In the genomic region with DNA sequence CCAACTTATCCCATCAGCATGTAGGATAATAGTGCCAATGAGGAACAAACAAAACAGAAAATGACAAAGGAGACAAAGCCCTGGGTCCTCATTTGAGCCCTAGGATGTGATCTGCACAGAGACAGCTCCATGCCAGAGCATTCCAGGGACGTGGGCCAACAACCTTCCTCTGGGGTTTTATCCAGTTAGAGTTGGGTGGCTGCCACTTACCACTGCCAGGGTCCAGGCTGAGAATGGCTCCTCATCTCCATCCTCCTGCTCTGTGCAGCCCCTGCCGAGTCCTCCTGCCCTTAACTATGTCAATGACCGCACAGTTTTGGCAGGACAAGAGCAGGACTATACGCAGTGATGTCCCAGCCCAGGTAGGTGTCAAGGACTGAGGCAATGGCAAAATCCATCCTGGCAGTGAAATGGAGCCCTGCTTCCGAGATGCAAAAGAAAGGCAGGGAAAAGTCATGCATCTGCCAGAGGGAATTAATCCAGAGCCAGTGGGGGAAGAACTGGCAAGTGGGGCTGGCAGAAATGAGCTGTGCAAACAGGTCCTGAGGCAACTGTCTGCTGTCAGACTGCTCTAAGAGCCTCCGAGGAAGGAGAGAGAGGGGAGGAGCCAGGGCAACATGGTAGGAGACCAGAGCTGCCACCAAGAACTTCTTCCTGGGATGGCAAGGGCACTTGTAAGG, we compare ENCODE assay signal across 19 cellular contexts.
DNase-seq lines count a peak whose midpoint lies in the region; ATAC-seq and TF ChIP-seq lines count a peak whose summit lies in the region.
"Had no signal": no experiment of that assay in that cellular context is flagged by ENCODE, and none has a peak within 500 bp of the region (broad histone marks: within the 10 kb centered on the region; RNA-seq: fewer than 3 reads in every experiment).

No MANE protein-coding gene starts in this region.

- H3K4me3 ChIP-seq in right cardiac atrium (ENCODE audit: low read length) (no peak overlapping the region), sigmoid colon (no peak overlapping the region), suprapubic skin (no peak overlapping the region)
- H3K4me3 ChIP-seq: GM23338, K562 had no signal

- TF ChIP-seq POLR2A in sigmoid colon (IDR thresholded peaks at IDR 0.05) (no peak), suprapubic skin (IDR thresholded peaks at IDR 0.05) (no peak)

- H3K27me3 ChIP-seq in right cardiac atrium (ENCODE audit: control insufficient read depth, insufficient read depth) = no peaks in the 10 kb centered on the region
- no peaks in the 10 kb centered on the region for H3K27me3 ChIP-seq in sigmoid colon
- no peaks in the 10 kb centered on the region for H3K27me3 ChIP-seq in suprapubic skin

- peak; percentile 20 for DNase-seq in DMS 273 (lab: John Stamatoyannopoulos, UW; ENCODE audit: unreplicated experiment)
- DNase-seq in DMS 273 treated with DMSO at 0.1 percent for 48 hours (lab: John Stamatoyannopoulos, UW) = no peak
- peak; percentile 34 to 77 for DNase-seq in NCI-H446 (lab: John Stamatoyannopoulos, UW)
- peak; percentile 33 to 60 (median 54) for DNase-seq in right cardiac atrium
- no peak for DNase-seq in sigmoid colon
- no peak for DNase-seq in suprapubic skin (ENCODE audit: low spot score in 2 of 2)
- DNase-seq in H4 (ENCODE audit: low spot score) = no peak
- DNase-seq: COR-L47, DMS153, GF-D8, MV-4-11, NCI-H1694 treated with DMSO at 0.1 percent for 48 hours, NCI-H510A treated with DMSO at 0.1 percent for 48 hours, NCI-H774, SIG-M5 had no signal

- H3K36me3 ChIP-seq in sigmoid colon = no peaks in the 10 kb centered on the region
- H3K36me3 ChIP-seq in suprapubic skin = no peaks in the 10 kb centered on the region

- H3K27ac ChIP-seq in right cardiac atrium (ENCODE audit: low read length) (no peak overlapping the region), sigmoid colon (peak overlapping the region in 3 of 4 donors; percentile 8 to 45 (median 40)), suprapubic skin (no peak overlapping the region)
- H3K27ac ChIP-seq: 22Rv1 had no signal

- H3K4me1 ChIP-seq in right cardiac atrium (ENCODE audit: control insufficient read depth, insufficient read depth, low read length) = no peaks in the 10 kb centered on the region
- H3K4me1 ChIP-seq in sigmoid colon = peaks cover 0 to 20% (median 14%) of the 10 kb centered on the region in 4 donors
- peaks cover under 1% of the 10 kb centered on the region for H3K4me1 ChIP-seq in suprapubic skin

- WGBS in right cardiac atrium = 43% methylated on average over 6 of the region's 6 CpGs
- 61 to 73% methylated on average over 6 of the region's 6 CpGs for WGBS in sigmoid colon, 2 donors
- WGBS in suprapubic skin = 41% methylated on average over 6 of the region's 6 CpGs

- H3K9me3 ChIP-seq in right cardiac atrium (ENCODE audit: control insufficient read depth, low read length) (no peaks in the 10 kb centered on the region), sigmoid colon (no peaks in the 10 kb centered on the region), suprapubic skin (no peaks in the 10 kb centered on the region)

- intact Hi-C loops in right cardiac atrium (cut with DNase I) (no loop called here), sigmoid colon (cut with DNase I) (no loop called here)

- TF ChIP-seq CTCF in sigmoid colon (IDR thresholded peaks at IDR 0.05) (no peak), suprapubic skin (IDR thresholded peaks at IDR 0.05) (no peak)

- peak; percentile 48 to 60 for ATAC-seq in right cardiac atrium
- ATAC-seq in GM18907 (IDR thresholded peaks at IDR 0.05; ENCODE audit: unreplicated experiment) = no peak
- ATAC-seq: GM23338, K562 had no signal

- no peak for TF ChIP-seq EP300 in sigmoid colon (IDR thresholded peaks at IDR 0.05)
- TF ChIP-seq EP300 in suprapubic skin (IDR thresholded peaks at IDR 0.05) = no peak

Comparison
In these comparisons a context has a peak if more than half of its experiments do, and no peak if none do; other contexts are left out.
1. DNase-seq: peak in DMS 273 (single experiment), NCI-H446 (2 of 2) and right cardiac atrium (3 of 3); none in DMS 273 treated with DMSO at 0.1 percent for 48 hours (single experiment), sigmoid colon (single experiment), suprapubic skin (0 of 2) and H4 (single experiment).
2. H3K27ac ChIP-seq: peak in sigmoid colon (3 of 4); none in right cardiac atrium (single experiment) and suprapubic skin (single experiment).